In genomic region chr3:112293368-112294321, GRCh38 we compare ENCODE assay signal across 8 cellular contexts. TPM values are rescaled to one million over a fixed set of nuclear protein-coding genes. Genes with fewer than 3 reads are reported as not detected.
DNase-seq lines count a peak whose midpoint lies in the region; ATAC-seq and TF ChIP-seq lines count a peak whose summit lies in the region.

TSS of gene SLC9C1 (minus strand) at chr3:112294216. CDS start at chr3:112286791, 7,425 bp downstream.

- no peaks in the 10 kb centered on the region for H3K36me3 ChIP-seq in WERI-Rb-1

- peak within 1 kb of the TSS; percentile 60 for H3K4me3 Mint-ChIP-seq in activated naive CD4-positive, alpha-beta T cell treated with anti-CD3 and anti-CD28 coated beads for 36 hours
- peak within 1 kb of the TSS; percentile 83 for H3K4me3 Mint-ChIP-seq in type B pancreatic cell

- peak within 1 kb of the TSS; percentile 20 for H3K27ac Mint-ChIP-seq in activated naive CD4-positive, alpha-beta T cell treated with anti-CD3 and anti-CD28 coated beads for 36 hours
- peak within 1 kb of the TSS; percentile 77 for H3K27ac Mint-ChIP-seq in type B pancreatic cell

- H3K4me3 ChIP-seq in WERI-Rb-1 (ENCODE audit: low read depth, low read length): no peak within 1 kb of the TSS

- H3K27ac ChIP-seq in WERI-Rb-1: no peak within 1 kb of the TSS

- no peaks in the 10 kb centered on the region for H3K36me3 Mint-ChIP-seq in activated naive CD4-positive, alpha-beta T cell treated with anti-CD3 and anti-CD28 coated beads for 36 hours (ENCODE audit: low read depth)
- no peaks in the 10 kb centered on the region for H3K36me3 Mint-ChIP-seq in type B pancreatic cell

- H3K27me3 Mint-ChIP-seq in activated naive CD4-positive, alpha-beta T cell treated with anti-CD3 and anti-CD28 coated beads for 36 hours (ENCODE audit: low read depth): no peaks in the 10 kb centered on the region
- no peaks in the 10 kb centered on the region for H3K27me3 Mint-ChIP-seq in type B pancreatic cell

- no peaks in the 10 kb centered on the region for H3K9me3 Mint-ChIP-seq in activated naive CD4-positive, alpha-beta T cell treated with anti-CD3 and anti-CD28 coated beads for 36 hours
- no peaks in the 10 kb centered on the region for H3K9me3 Mint-ChIP-seq in type B pancreatic cell

- peaks cover 3% of the 10 kb centered on the region for H3K9me3 ChIP-seq in WERI-Rb-1 (ENCODE audit: severe bottlenecking)

- peak; percentile 49 for ATAC-seq in HG02798 (IDR thresholded peaks at IDR 0.05; ENCODE audit: poor library complexity, unreplicated experiment)

- intact Hi-C loops in activated naive CD4-positive, alpha-beta T cell treated with anti-CD3 and anti-CD28 coated beads for 36 hours (cut with micrococcal nuclease): loop anchor here (1.0 to 5.0 kb wide), 7 partner anchors 34 to 349 kb away; partner anchors contain the start of gene CCDC80

- CTCF ChIA-PET in activated naive CD4-positive, alpha-beta T cell treated with anti-CD3 and anti-CD28 coated beads for 36 hours (lab: Charles Lee): interaction anchor here (0.5 to 5.8 kb wide), 52 partner anchors 9 to 394 kb away, joined by 3 to 46 read pairs (median 5); partner anchors contain the start of gene CD200

- TF ChIP-seq CTCF in WERI-Rb-1 (IDR thresholded peaks at IDR 0.05; ENCODE audit: low read depth, low read length): peak; percentile 67
- peak; percentile 82 for TF ChIP-seq CTCF in type B pancreatic cell (conservative IDR thresholded peaks at IDR 0.05)

- DNase-seq in activated naive CD4-positive, alpha-beta T cell treated with anti-CD3 and anti-CD28 coated beads for 36 hours: peak; percentile 72
- no peak for DNase-seq in activated naive CD4-positive, alpha-beta T cell treated with Interleukin-2 at 50 U/mL for 16 hours
- DNase-seq in NCI-H2029 treated with DMSO at 0.1 percent for 48 hours (lab: John Stamatoyannopoulos, UW) (peak; percentile 61), WERI-Rb-1 (peak; percentile 37), epidermal melanocyte (ENCODE audit: insufficient read length, low spot score) (peak; percentile 44), midbrain (lab: John Stamatoyannopoulos, UW) (peak; percentile 86), type B pancreatic cell (ENCODE audit: extremely low spot score, unreplicated experiment) (no peak)

- H3K4me1 Mint-ChIP-seq in activated naive CD4-positive, alpha-beta T cell treated with anti-CD3 and anti-CD28 coated beads for 36 hours (ENCODE audit: low read depth): peaks cover 19% of the 10 kb centered on the region
- H3K4me1 Mint-ChIP-seq in type B pancreatic cell (ENCODE audit: unreplicated experiment): peaks cover 9% of the 10 kb centered on the region

- no peaks in the 10 kb centered on the region for H3K27me3 ChIP-seq in WERI-Rb-1 (ENCODE audit: insufficient read depth, low read depth, severe bottlenecking)

RNA-seq across cellular contexts. Expression of gene SLC9C1, which starts in this region (rescaled TPM):
- not detected for total RNA-seq in activated naive CD4-positive, alpha-beta T cell treated with anti-CD3 and anti-CD28 coated beads for 36 hours
- total RNA-seq in type B pancreatic cell (ENCODE audit: low replicate concordance): 0.48 and 0.99 TPM in 2 replicates

Comparison
In these comparisons a context has a peak if more than half of its experiments do, and no peak if none do; other contexts are left out.
1. Peak in DNase-seq in activated naive CD4-positive, alpha-beta T cell treated with anti-CD3 and anti-CD28 coated beads for 36 hours; RNA of the gene not detected or under 1 TPM.
2. DNase-seq: peak in NCI-H2029 treated with DMSO at 0.1 percent for 48 hours (single experiment), WERI-Rb-1 (single experiment), epidermal melanocyte (single experiment) and midbrain (single experiment); none in activated naive CD4-positive, alpha-beta T cell treated with Interleukin-2 at 50 U/mL for 16 hours (single experiment) and type B pancreatic cell (single experiment).